Comparison of ENCODE assay signal across 8 cellular contexts in the genomic region with DNA sequence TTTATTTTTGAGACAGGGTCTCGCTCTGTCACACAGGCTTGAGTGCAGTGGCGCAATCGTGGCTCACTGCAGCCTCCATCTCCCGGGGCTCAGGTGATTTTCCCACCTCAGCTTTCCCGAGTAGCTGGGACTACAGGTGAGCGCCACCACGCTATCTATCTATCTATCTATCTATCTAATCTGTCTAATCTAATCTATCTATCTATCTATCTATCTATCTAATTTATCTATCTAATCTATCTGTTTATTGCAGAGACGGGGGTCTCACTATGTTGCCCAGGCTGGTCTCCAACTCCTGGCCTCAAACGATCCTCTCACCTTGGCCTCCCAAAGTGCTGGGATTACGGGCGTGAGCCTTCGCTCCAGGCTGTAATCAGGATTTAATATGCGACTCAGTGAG. TPM values are rescaled to one million over a fixed set of nuclear protein-coding genes. Genes with fewer than 3 reads are reported as not detected.
A peak's percentile ranks its signal among the peaks of the same experiment; 100 is the strongest.
DNase-seq lines count a peak whose midpoint lies in the region; ATAC-seq and TF ChIP-seq lines count a peak whose summit lies in the region.

No MANE protein-coding gene starts in this region.

- H3K36me3 ChIP-seq in BE2C (peaks cover 4% of the 10 kb centered on the region), ectodermal cell (ENCODE audit: control insufficient read depth, insufficient read depth, low read length) (peaks cover 7% of the 10 kb centered on the region), neural cell (ENCODE audit: insufficient read depth, low read length) (no peaks in the 10 kb centered on the region)

- H3K4me1 ChIP-seq in BE2C (0 out of 2 replicates have a peak, but pooled peaks cover 3% of the 10 kb centered on the region), ectodermal cell (ENCODE audit: control insufficient read depth, insufficient read depth, low read length) (no peaks in the 10 kb centered on the region)

- no peaks in the 10 kb centered on the region for H4K20me1 ChIP-seq in neural cell (ENCODE audit: insufficient read depth)

- H3K9me3 ChIP-seq in BE2C (no peaks in the 10 kb centered on the region; the same call in 1 of the 2 replicates), ectodermal cell (ENCODE audit: control insufficient read depth, low read length) (peaks cover 2% of the 10 kb centered on the region), neural cell (ENCODE audit: low read length) (no peaks in the 10 kb centered on the region)

- WGBS in ectodermal cell, 2 experiments: 45 to 46% methylated on average over 13 of the region's 13 CpGs

- H3F3A ChIP-seq in neural cell (ENCODE audit: insufficient read depth, low read length, poor library complexity, severe bottlenecking): no peaks in the 10 kb centered on the region

- H3K79me2 ChIP-seq in neural cell (replicated peaks; ENCODE audit: insufficient read depth, low read length): peaks cover 8% of the 10 kb centered on the region

- peak overlapping the region; percentile 91 for H3K9ac ChIP-seq in neural cell (ENCODE audit: low read length)

- peak overlapping the region; percentile 96 for H2AFZ ChIP-seq in neural cell (ENCODE audit: low read depth, low read length)

- TF ChIP-seq EP300 in neural cell (conservative IDR thresholded peaks at IDR 0.05; ENCODE audit: poor library complexity, severe bottlenecking): no peak

- TF ChIP-seq CTCF in BE2C (IDR thresholded peaks at IDR 0.05; ENCODE audit: low read depth, low read length) (no peak), NB4 (IDR thresholded peaks at IDR 0.05; ENCODE audit: low read depth, low read length) (no peak), neural cell (IDR thresholded peaks at IDR 0.05; ENCODE audit: poor library complexity, severe bottlenecking) (no peak)

- no peak for TF ChIP-seq RAD21 in neural cell (conservative IDR thresholded peaks at IDR 0.05)

- no peak for TF ChIP-seq POLR2A in NB4 (IDR thresholded peaks at IDR 0.05; ENCODE audit: extremely low read depth, insufficient read length)

- H3K4me3 ChIP-seq in BE2C (ENCODE audit: low read depth, low read length): peak overlapping the region; percentile 71
- peak overlapping the region; percentile 91 for H3K4me3 ChIP-seq in NB4 (ENCODE audit: low read depth, low read length)
- peak overlapping the region; percentile 61 for H3K4me3 ChIP-seq in ectodermal cell (ENCODE audit: insufficient read depth, low read depth, low read length)
- peak overlapping the region; percentile 72 for H3K4me3 ChIP-seq in neural cell (ENCODE audit: low read length)

- ATAC-seq in HG03342 (IDR thresholded peaks at IDR 0.05; ENCODE audit: unreplicated experiment): no peak

- peak overlapping the region; percentile 52 for H3K4me2 ChIP-seq in neural cell (ENCODE audit: low read length)

- H3K27me3 ChIP-seq in BE2C (no peaks in the 10 kb centered on the region), ectodermal cell (ENCODE audit: control insufficient read depth, insufficient read depth, low read length, poor library complexity, severe bottlenecking) (no peaks in the 10 kb centered on the region), neural cell (ENCODE audit: insufficient read depth, low read depth, low read length) (no peaks in the 10 kb centered on the region)

- H3K9me2 ChIP-seq in neural cell (ENCODE audit: insufficient read depth, low read length): no peaks in the 10 kb centered on the region

- no peak overlapping the region for H3K27ac ChIP-seq in ectodermal cell (ENCODE audit: insufficient read depth, low read depth, low read length, poor library complexity, severe bottlenecking)
- H3K27ac ChIP-seq in neural cell (ENCODE audit: low read length): peak overlapping the region; percentile 98

- DNase-seq in BE2C (no peak), NB4 (ENCODE audit: low read depth) (no peak), RKO (ENCODE audit: low spot score) (no peak), T1000 (lab: John Stamatoyannopoulos, UW) (no peak), DMS79 treated with DMSO at 0.1 percent for 48 hours (lab: John Stamatoyannopoulos, UW) (no peak)

TF ChIP-seq in neural cell, 6 proteins besides CTCF, POLR2A, EP300 and RAD21:
- TF ChIP-seq, protein P1, sequence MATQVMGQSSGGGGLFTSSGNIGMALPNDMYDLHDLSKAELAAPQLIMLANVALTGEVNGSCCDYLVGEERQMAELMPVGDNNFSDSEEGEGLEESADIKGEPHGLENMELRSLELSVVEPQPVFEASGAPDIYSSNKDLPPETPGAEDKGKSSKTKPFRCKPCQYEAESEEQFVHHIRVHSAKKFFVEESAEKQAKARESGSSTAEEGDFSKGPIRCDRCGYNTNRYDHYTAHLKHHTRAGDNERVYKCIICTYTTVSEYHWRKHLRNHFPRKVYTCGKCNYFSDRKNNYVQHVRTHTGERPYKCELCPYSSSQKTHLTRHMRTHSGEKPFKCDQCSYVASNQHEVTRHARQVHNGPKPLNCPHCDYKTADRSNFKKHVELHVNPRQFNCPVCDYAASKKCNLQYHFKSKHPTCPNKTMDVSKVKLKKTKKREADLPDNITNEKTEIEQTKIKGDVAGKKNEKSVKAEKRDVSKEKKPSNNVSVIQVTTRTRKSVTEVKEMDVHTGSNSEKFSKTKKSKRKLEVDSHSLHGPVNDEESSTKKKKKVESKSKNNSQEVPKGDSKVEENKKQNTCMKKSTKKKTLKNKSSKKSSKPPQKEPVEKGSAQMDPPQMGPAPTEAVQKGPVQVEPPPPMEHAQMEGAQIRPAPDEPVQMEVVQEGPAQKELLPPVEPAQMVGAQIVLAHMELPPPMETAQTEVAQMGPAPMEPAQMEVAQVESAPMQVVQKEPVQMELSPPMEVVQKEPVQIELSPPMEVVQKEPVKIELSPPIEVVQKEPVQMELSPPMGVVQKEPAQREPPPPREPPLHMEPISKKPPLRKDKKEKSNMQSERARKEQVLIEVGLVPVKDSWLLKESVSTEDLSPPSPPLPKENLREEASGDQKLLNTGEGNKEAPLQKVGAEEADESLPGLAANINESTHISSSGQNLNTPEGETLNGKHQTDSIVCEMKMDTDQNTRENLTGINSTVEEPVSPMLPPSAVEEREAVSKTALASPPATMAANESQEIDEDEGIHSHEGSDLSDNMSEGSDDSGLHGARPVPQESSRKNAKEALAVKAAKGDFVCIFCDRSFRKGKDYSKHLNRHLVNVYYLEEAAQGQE (IDR thresholded peaks at IDR 0.05; ENCODE audit: borderline replicate concordance): no peak
- TF ChIP-seq EZH2 (IDR thresholded peaks at IDR 0.05; ENCODE audit: borderline replicate concordance, insufficient read depth, low read length, poor library complexity, severe bottlenecking) (no peak), TAF1 (IDR thresholded peaks at IDR 0.05; ENCODE audit: low read depth) (no peak), POLR2AphosphoS5 (IDR thresholded peaks at IDR 0.05) (no peak), MXI1 (conservative IDR thresholded peaks at IDR 0.05; ENCODE audit: poor library complexity, severe bottlenecking) (no peak), SMC3 (conservative IDR thresholded peaks at IDR 0.05; ENCODE audit: poor library complexity) (no peak)
TF ChIP-seq in neural cell: peak in this region for 0.

RNA-seq across cellular contexts. Expression of a gene that starts 0.6 kb away (rescaled TPM):
- polyA plus RNA-seq in BE2C (2012; ENCODE audit: insufficient read depth, insufficient read length, low read depth): 5.0 TPM
- 10.6 TPM for polyA plus RNA-seq in ectodermal cell (2013, experiment 1 of 4)
- 13.4 TPM for polyA plus RNA-seq in ectodermal cell (2013, experiment 2 of 4)
- polyA plus RNA-seq in ectodermal cell (2013, experiment 3 of 4): 11.7 TPM
- 12.9 TPM for polyA plus RNA-seq in ectodermal cell (2013, experiment 4 of 4)
- polyA plus RNA-seq in neural cell: 9.0 and 10.9 TPM in 2 replicates
- polyA minus RNA-seq in neural cell: 20.7 and 22.7 TPM in 2 replicates

RNA-seq across cellular contexts. Expression of a gene that starts 23.0 kb away (rescaled TPM):
- polyA plus RNA-seq in BE2C (2012; ENCODE audit: insufficient read depth, insufficient read length, low read depth): 5.4 TPM
- polyA plus RNA-seq in ectodermal cell (2013, experiment 1 of 4): 33.6 TPM
- 38.8 TPM for polyA plus RNA-seq in ectodermal cell (2013, experiment 2 of 4)
- polyA plus RNA-seq in ectodermal cell (2013, experiment 3 of 4): 27.4 TPM
- polyA plus RNA-seq in ectodermal cell (2013, experiment 4 of 4): 30.4 TPM
- 19.8 and 23.8 TPM in 2 replicates for polyA plus RNA-seq in neural cell
- 69.1 and 78.1 TPM in 2 replicates for polyA minus RNA-seq in neural cell

RNA-seq across cellular contexts. Expression of a gene that starts 40.1 kb away (rescaled TPM):
- polyA plus RNA-seq in BE2C (2012; ENCODE audit: insufficient read depth, insufficient read length, low read depth): 14.1 TPM
- 31.4 TPM for polyA plus RNA-seq in ectodermal cell (2013, experiment 1 of 4)
- polyA plus RNA-seq in ectodermal cell (2013, experiment 2 of 4): 27.2 TPM
- 24.1 TPM for polyA plus RNA-seq in ectodermal cell (2013, experiment 3 of 4)
- 27.6 TPM for polyA plus RNA-seq in ectodermal cell (2013, experiment 4 of 4)
- 44.0 and 54.1 TPM in 2 replicates for polyA plus RNA-seq in neural cell
- polyA minus RNA-seq in neural cell: 48.5 and 52.4 TPM in 2 replicates

RNA-seq across cellular contexts. Expression of a gene that starts 58.8 kb away (rescaled TPM):
- polyA plus RNA-seq in BE2C (2012; ENCODE audit: insufficient read depth, insufficient read length, low read depth): 6.7 TPM
- polyA plus RNA-seq in ectodermal cell (2013, experiment 1 of 4): 7.1 TPM
- 7.3 TPM for polyA plus RNA-seq in ectodermal cell (2013, experiment 2 of 4)
- polyA plus RNA-seq in ectodermal cell (2013, experiment 3 of 4): 6.4 TPM
- 7.3 TPM for polyA plus RNA-seq in ectodermal cell (2013, experiment 4 of 4)
- 7.9 and 14.8 TPM in 2 replicates for polyA plus RNA-seq in neural cell
- 25.9 and 26.5 TPM in 2 replicates for polyA minus RNA-seq in neural cell
